Comparison of ENCODE assay signal across 3 cellular contexts in genomic region chr7:1058821-1059199, GRCh38.
A peak's percentile ranks its signal among the peaks of the same experiment; 100 is the strongest.
TF ChIP-seq lines count a peak whose summit lies in the region.

No MANE protein-coding gene starts in this region.

TF ChIP-seq in GM23338, 12 proteins besides CTCF, POLR2A, EP300 and RAD21:
- TF ChIP-seq ZNF331 (CRISPR knock-in tag; IDR thresholded peaks at IDR 0.05; ENCODE audit: low read depth) (no peak), CREB1 (CRISPR knock-in tag; IDR thresholded peaks at IDR 0.05; ENCODE audit: low read depth) (no peak)
TF ChIP-seq in GM23338: peak in this region for 0.

TF ChIP-seq in K562, 482 proteins besides CTCF, POLR2A, EP300 and RAD21:
- TF ChIP-seq RCOR1 (IDR thresholded peaks at IDR 0.05; ENCODE audit: borderline replicate concordance in 1 of 2, low read depth in 2 of 2, low read length in 2 of 2) (peak in 1 of 2 experiments; percentile 40; a peak in 1 of 4 replicates), BRD9 (IDR thresholded peaks at IDR 0.05; ENCODE audit: low read depth, partially characterized antibody) (no peak), GATA2 (CRISPR knock-in tag; IDR thresholded peaks at IDR 0.05) (0 out of 2 replicates have a peak, but pooled peaks have one; percentile 40), ATF1 (CRISPR knock-in tag; IDR thresholded peaks at IDR 0.05) (no peak), ATF1 (tag; IDR thresholded peaks at IDR 0.05) (0 out of 2 replicates have a peak, but pooled peaks have one; percentile 23), ZFPM2 (CRISPR knock-in tag; IDR thresholded peaks at IDR 0.05) (no peak), CREM (IDR thresholded peaks at IDR 0.05; ENCODE audit: low read depth) (peak; percentile 48), KLF10 (CRISPR knock-in tag; IDR thresholded peaks at IDR 0.05) (no peak), EZH2 (IDR thresholded peaks at IDR 0.05; ENCODE audit: borderline replicate concordance, low read depth, low read length) (no peak), ERF (CRISPR knock-in tag; IDR thresholded peaks at IDR 0.05) (no peak), ZNF23 (CRISPR knock-in tag; IDR thresholded peaks at IDR 0.05) (no peak), SIX5 (IDR thresholded peaks at IDR 0.05; ENCODE audit: borderline replicate concordance in 1 of 2, insufficient read depth in 1 of 2, low read depth in 1 of 2, low read length in 2 of 2) (no peak), ZMIZ1 (IDR thresholded peaks at IDR 0.05; ENCODE audit: low read depth in 2 of 2, low read length in 2 of 2) (no peak), POLR3A (IDR thresholded peaks at IDR 0.05; ENCODE audit: borderline replicate concordance, extremely low read depth, insufficient read depth, insufficient read length) (no peak), TFAP4 (CRISPR knock-in tag; IDR thresholded peaks at IDR 0.05; ENCODE audit: borderline replicate concordance) (peak; percentile 29; the same call in 1 of the 2 replicates), MEIS2 (IDR thresholded peaks at IDR 0.05; ENCODE audit: partially characterized antibody) (peak; percentile 5), ZNF316 (IDR thresholded peaks at IDR 0.05) (no peak), CXXC5 (CRISPR knock-in tag; IDR thresholded peaks at IDR 0.05) (0 out of 2 replicates have a peak, but pooled peaks have one; percentile 15), NFIC (IDR thresholded peaks at IDR 0.05) (no peak), LARP7 (IDR thresholded peaks at IDR 0.05) (no peak), SOX6 (IDR thresholded peaks at IDR 0.05) (peak; percentile 40; the same call in 1 of the 2 replicates), FOSL1 (tag; conservative IDR thresholded peaks at IDR 0.05) (0 out of 2 replicates have a peak, but pooled peaks have one; percentile 18), RBM17 (IDR thresholded peaks at IDR 0.05; ENCODE audit: borderline replicate concordance, low read depth, low read length) (no peak), VEZF1 (CRISPR knock-in tag; IDR thresholded peaks at IDR 0.05) (peak; percentile 44; the same call in 1 of the 2 replicates), ZNF384 (IDR thresholded peaks at IDR 0.05; ENCODE audit: low read depth, low read length) (0 out of 2 replicates have a peak, but pooled peaks have one; percentile 20)

TF ChIP-seq in HepG2, 621 proteins besides CTCF, POLR2A, EP300 and RAD21:
- TF ChIP-seq STAG1 (CRISPR knock-in tag; IDR thresholded peaks at IDR 0.05) (no peak), YEATS2 (CRISPR knock-in tag; IDR thresholded peaks at IDR 0.05; ENCODE audit: borderline replicate concordance) (no peak), ZBTB7A (CRISPR knock-in tag; IDR thresholded peaks at IDR 0.05) (no peak), NR3C1 (CRISPR knock-in tag; IDR thresholded peaks at IDR 0.05) (no peak), ZNF75D (CRISPR knock-in tag; IDR thresholded peaks at IDR 0.05; ENCODE audit: borderline replicate concordance) (no peak), LRRFIP1 (CRISPR knock-in tag; conservative IDR thresholded peaks at IDR 0.05) (no peak), ZNF609 (CRISPR knock-in tag; IDR thresholded peaks at IDR 0.05; ENCODE audit: borderline replicate concordance) (no peak), ZNF20 (CRISPR knock-in tag; IDR thresholded peaks at IDR 0.05) (no peak), KDM1A (CRISPR knock-in tag; IDR thresholded peaks at IDR 0.05) (no peak), SRSF4 (IDR thresholded peaks at IDR 0.05; ENCODE audit: low read depth, low read length, poor library complexity, severe bottlenecking) (no peak), BATF2 (CRISPR knock-in tag; IDR thresholded peaks at IDR 0.05) (no peak), TBX2 (CRISPR knock-in tag; IDR thresholded peaks at IDR 0.05; ENCODE audit: borderline replicate concordance) (no peak), PHF20 (CRISPR knock-in tag; IDR thresholded peaks at IDR 0.05) (no peak)
TF ChIP-seq in HepG2: peak in this region for 0.
